In genomic region chr2:213238753-213239591, GRCh38 we compare ENCODE assay signal across 7 cellular contexts. TPM values are rescaled to one million over a fixed set of nuclear protein-coding genes. Genes with fewer than 3 reads are reported as not detected.
DNase-seq lines count a peak whose midpoint lies in the region; ATAC-seq, FAIRE-seq and TF ChIP-seq lines count a peak whose summit lies in the region.

No MANE protein-coding gene starts in this region.

- DNase-seq in RWPE1 (ENCODE audit: low spot score) (peak; percentile 62), NK-92 (lab: John Stamatoyannopoulos, UW; ENCODE audit: unreplicated experiment) (no peak), psoas muscle (no peak)
- DNase-seq in activated naive CD4-positive, alpha-beta T cell treated with anti-CD3 and anti-CD28 coated beads, Interleukin-2, amount 50 U/mL, for 16 hours = no peak

- no peak overlapping the region for H3K27ac ChIP-seq in RWPE1
- H3K27ac ChIP-seq in psoas muscle = no peak overlapping the region

- peak; percentile 33 for ATAC-seq in HG02623 (IDR thresholded peaks at IDR 0.05; ENCODE audit: unreplicated experiment)
- no peak for ATAC-seq in psoas muscle

- CTCF ChIA-PET in RWPE1 (lab: Yijun Ruan, JAX) = interaction anchor here (0.6 to 1.0 kb wide), 2 partner anchors 376 to 1319 kb away, joined by 3 read pairs; no protein-coding TSS in a partner anchor

- no peak for TF ChIP-seq CTCF in RWPE1 (conservative IDR thresholded peaks at IDR 0.05; ENCODE audit: low read depth)
- TF ChIP-seq CTCF in psoas muscle (IDR thresholded peaks at IDR 0.05) = no peak

- no peak overlapping the region for H3K4me3 ChIP-seq in psoas muscle

- TF ChIP-seq POLR2A in GM18526 (IDR thresholded peaks at IDR 0.05; ENCODE audit: extremely low read depth, insufficient read length) = peak; percentile 30

- no peaks in the 10 kb centered on the region for H3K9me3 ChIP-seq in psoas muscle

- FAIRE-seq in islet of Langerhans (lab: Jason Lieb, UNC) = peak; percentile 17

- WGBS in psoas muscle, 3 donors = 31 to 35% (median 33%) methylated on average over 4 of the region's 4 CpGs

- no peaks in the 10 kb centered on the region for H3K27me3 ChIP-seq in psoas muscle (ENCODE audit: insufficient read depth in 3 of 3, low read length in 2 of 3)

- no peaks in the 10 kb centered on the region for H3K4me1 ChIP-seq in psoas muscle

- H3K36me3 ChIP-seq in psoas muscle (ENCODE audit: insufficient read depth in 1 of 2, low read depth in 1 of 2) = no peaks in the 10 kb centered on the region

- POLR2A ChIA-PET in RWPE1 (lab: Yijun Ruan, JAX; ENCODE audit: low non-redundant PET) = no interaction called here

- intact Hi-C loops in psoas muscle (cut with DNase I) = no loop called here

RNA-seq across cellular contexts. Expression of gene SPAG16, which starts 45.3 kb away (rescaled TPM):
- total RNA-seq in psoas muscle = 1 to 10 TPM; 4.0 to 8.7 (median 5.1) TPM
- 1 to 10 TPM; 1.6 to 4.3 (median 1.8) TPM for polyA plus RNA-seq in psoas muscle
